Comparison of ENCODE assay signal across 12 cellular contexts in genomic region chr16:11562411-11562810, GRCh38. TPM values are rescaled to one million over a fixed set of nuclear protein-coding genes. Genes with fewer than 3 reads are reported as not detected.
DNase-seq lines count a peak whose midpoint lies in the region; ATAC-seq and TF ChIP-seq lines count a peak whose summit lies in the region.
"Had no signal": no experiment of that assay in that cellular context is flagged by ENCODE, and none has a peak within 500 bp of the region (broad histone marks: within the 10 kb centered on the region; RNA-seq: fewer than 3 reads in every experiment).

No MANE protein-coding gene starts in this region.

- no peaks in the 10 kb centered on the region for H3K27me3 Mint-ChIP-seq in activated naive CD8-positive, alpha-beta T cell
- no peaks in the 10 kb centered on the region for H3K27me3 Mint-ChIP-seq in memory B cell

- H3K4me1 Mint-ChIP-seq in activated naive CD8-positive, alpha-beta T cell (ENCODE audit: low read depth), result peaks cover 85% of the 10 kb centered on the region
- H3K4me1 Mint-ChIP-seq in memory B cell, result peaks cover 22% of the 10 kb centered on the region

- no peak for TF ChIP-seq EP300 in transverse colon (IDR thresholded peaks at IDR 0.05; ENCODE audit: low read depth)

- H3K9me3 Mint-ChIP-seq in activated naive CD8-positive, alpha-beta T cell (ENCODE audit: low read depth), result no peaks in the 10 kb centered on the region
- H3K9me3 Mint-ChIP-seq in memory B cell, result no peaks in the 10 kb centered on the region

- no peaks in the 10 kb centered on the region for H3K27me3 ChIP-seq in heart right ventricle
- H3K27me3 ChIP-seq in transverse colon, result no peaks in the 10 kb centered on the region
- no peaks in the 10 kb centered on the region for H3K27me3 ChIP-seq in upper lobe of right lung
- H3K27me3 ChIP-seq: dorsolateral prefrontal cortex had no signal

- H3K36me3 Mint-ChIP-seq in activated naive CD8-positive, alpha-beta T cell, result no peaks in the 10 kb centered on the region
- peaks cover 23% of the 10 kb centered on the region for H3K36me3 Mint-ChIP-seq in memory B cell

- in situ Hi-C loops in transverse colon (cut with MboI; ENCODE audit: low pct_ligation_motif_present in 1 of 4, low pct_unique_long_range_greater_than_20kb in 1 of 4, low sequenced_read_pairs in 3 of 4), result no loop called here

- H3K27ac Mint-ChIP-seq in activated naive CD8-positive, alpha-beta T cell, result peak overlapping the region; percentile 89
- H3K27ac Mint-ChIP-seq in memory B cell, result peak overlapping the region; percentile 38

- TF ChIP-seq POLR2A in transverse colon (IDR thresholded peaks at IDR 0.05), result no peak

- 78 to 79% methylated on average over 7 of the region's 7 CpGs for WGBS in heart right ventricle, 2 donors
- 85 to 92% methylated on average over 4 to 7 of the region's 7 CpGs for WGBS in transverse colon (ENCODE audit: low coverage in 1 of 2), 2 donors

- H3K36me3 ChIP-seq in heart right ventricle, result peaks cover 0 to 57% (median 0%) of the 10 kb centered on the region in 9 donors
- no peaks in the 10 kb centered on the region for H3K36me3 ChIP-seq in transverse colon
- peaks cover 15% of the 10 kb centered on the region for H3K36me3 ChIP-seq in upper lobe of right lung

- peaks cover 0 to 64% (median 26%) of the 10 kb centered on the region in 9 donors for H3K4me1 ChIP-seq in heart right ventricle
- H3K4me1 ChIP-seq in transverse colon, result peaks cover 4 to 44% (median 5%) of the 10 kb centered on the region in 4 donors
- H3K4me1 ChIP-seq in upper lobe of right lung, result peaks cover 42% of the 10 kb centered on the region

- H3K27ac ChIP-seq in heart right ventricle, result peak overlapping the region in 6 of 10 donors; percentile 33 to 84 (median 73)
- H3K27ac ChIP-seq in transverse colon, result peak overlapping the region in 3 of 4 donors; percentile 74 to 77 (median 76)
- H3K27ac ChIP-seq in upper lobe of right lung, result no peak overlapping the region
- H3K27ac ChIP-seq: KMS-11 had no signal

- no peak overlapping the region for H3K4me3 ChIP-seq in heart right ventricle
- H3K4me3 ChIP-seq in transverse colon, result no peak overlapping the region
- no peak overlapping the region for H3K4me3 ChIP-seq in upper lobe of right lung
- H3K4me3 ChIP-seq: dorsolateral prefrontal cortex had no signal

- H3K9me3 ChIP-seq in heart right ventricle (no peaks in the 10 kb centered on the region), transverse colon (no peaks in the 10 kb centered on the region), upper lobe of right lung (no peaks in the 10 kb centered on the region)

- ATAC-seq in heart right ventricle (no peak), Right ventricle myocardium superior (ENCODE audit: poor library complexity) (no peak), memory B cell (ENCODE audit: low read depth) (no peak), upper lobe of right lung (no peak), HG03280 (IDR thresholded peaks at IDR 0.05; ENCODE audit: unreplicated experiment) (no peak), GM21390 (IDR thresholded peaks at IDR 0.05; ENCODE audit: unreplicated experiment) (no peak)

- DNase-seq in heart right ventricle (no peak), Right ventricle myocardium superior (no peak), memory B cell (ENCODE audit: low spot score in 2 of 2) (no peak), transverse colon (no peak), upper lobe of right lung (no peak)
- DNase-seq: activated CD4-positive, alpha-beta T cell treated with anti-CD3 and anti-CD28 coated beads, Interleukin-2, amount 50 U/mL, for 1 hour; dorsolateral prefrontal cortex; NCI-H1930 had no signal

- TF ChIP-seq CTCF in heart right ventricle (IDR thresholded peaks at IDR 0.05), result no peak
- no peak for TF ChIP-seq CTCF in transverse colon (IDR thresholded peaks at IDR 0.05)
- no peak for TF ChIP-seq CTCF in upper lobe of right lung (IDR thresholded peaks at IDR 0.05)

- intact Hi-C loops in heart right ventricle (cut with DNase I), result no loop called here
- intact Hi-C loops in Right ventricle myocardium superior (cut with DNase I), result no loop called here
- intact Hi-C loops in transverse colon (cut with DNase I; ENCODE audit: low total_unique reads), result no loop called here
- intact Hi-C loops in upper lobe of right lung (cut with DNase I), result no loop called here

- peak overlapping the region; percentile 17 for H3K4me3 Mint-ChIP-seq in activated naive CD8-positive, alpha-beta T cell
- no peak overlapping the region for H3K4me3 Mint-ChIP-seq in memory B cell

RNA-seq across cellular contexts. Expression of gene LITAF, which starts 24.3 kb away (rescaled TPM):
- total RNA-seq in heart right ventricle (10 to 100 TPM; 29.5 to 96.9 (median 41.6) TPM), Right ventricle myocardium superior (74.3 TPM), transverse colon (100 to 1,000 TPM in 2 of 4 donors, 10 to 100 TPM in 2; 32.8 to 193 (median 101) TPM), upper lobe of right lung (242 TPM)
- polyA plus RNA-seq in heart right ventricle, result 10 to 100 TPM; 13.3 to 19.2 TPM
